ENCODE assay signal across 9 cellular contexts in genomic region chr13:30125422-30126073, GRCh38.
DNase-seq lines count a peak whose midpoint lies in the region; ATAC-seq and TF ChIP-seq lines count a peak whose summit lies in the region.
"Had no signal": no experiment of that assay in that cellular context is flagged by ENCODE, and none has a peak within 500 bp of the region (broad histone marks: within the 10 kb centered on the region; RNA-seq: fewer than 3 reads in every experiment).

No MANE protein-coding gene starts in this region.

- H3K9ac ChIP-seq in muscle layer of colon (ENCODE audit: low read length) = no peak overlapping the region

- H3K27ac ChIP-seq in muscle layer of colon (ENCODE audit: low read depth, low read length) = peak overlapping the region; percentile 75

- no peaks in the 10 kb centered on the region for H3K9me3 ChIP-seq in muscle layer of colon (ENCODE audit: low read length)
- H3K9me3 ChIP-seq: Caco-2 had no signal

- peaks cover 44% of the 10 kb centered on the region for H3K4me1 ChIP-seq in muscle layer of colon (ENCODE audit: insufficient read depth, low read length)
- H3K4me1 ChIP-seq: Caco-2 had no signal

- no peak for ATAC-seq in HG02852 (IDR thresholded peaks at IDR 0.05; ENCODE audit: unreplicated experiment)

- DNase-seq in AG20443 (ENCODE audit: low spot score) (peak; percentile 73), NCI-H2107 treated with DMSO at 0.1 percent for 48 hours (lab: John Stamatoyannopoulos, UW; ENCODE audit: unreplicated experiment) (peak; percentile 75), choroid plexus epithelial cell (ENCODE audit: low read depth) (peak; percentile 96), SW 1271 (lab: John Stamatoyannopoulos, UW) (no peak)
- no peak for DNase-seq in stimulated activated CD4-positive, alpha-beta T cell treated with anti-CD3 and anti-CD28 coated beads, Interleukin-12 subunit alpha, Interleukin-12 subunit beta, amount 100 ng/mL, for 4 hours
- no peak for DNase-seq in activated naive CD4-positive, alpha-beta T cell (lab: John Stamatoyannopoulos, UW)

- H3K36me3 ChIP-seq in muscle layer of colon (ENCODE audit: insufficient read depth, low read length) = no peaks in the 10 kb centered on the region

- H3K4me3 ChIP-seq in choroid plexus epithelial cell (ENCODE audit: low read depth, low read length) (no peak overlapping the region), muscle layer of colon (ENCODE audit: low read depth in 1 of 2, low read length in 2 of 2) (no peak overlapping the region)

- H3K27me3 ChIP-seq in muscle layer of colon (ENCODE audit: control insufficient read depth in 1 of 2, insufficient read depth in 2 of 2, low read length in 2 of 2) = no peaks in the 10 kb centered on the region

- TF ChIP-seq CTCF in choroid plexus epithelial cell (conservative IDR thresholded peaks at IDR 0.05; ENCODE audit: low read depth, low read length) = no peak

Comparison
In these comparisons a context has a peak if more than half of its experiments do, and no peak if none do; other contexts are left out.
1. DNase-seq: peak in AG20443 (single experiment), NCI-H2107 treated with DMSO at 0.1 percent for 48 hours (single experiment) and choroid plexus epithelial cell (single experiment); none in SW 1271 (0 of 2), stimulated activated CD4-positive, alpha-beta T cell treated with anti-CD3 and anti-CD28 coated beads, Interleukin-12 subunit alpha, Interleukin-12 subunit beta, amount 100 ng/mL, for 4 hours (single experiment) and activated naive CD4-positive, alpha-beta T cell (0 of 4).